11 cellular contexts compared by ENCODE assay signal in the genomic region with DNA sequence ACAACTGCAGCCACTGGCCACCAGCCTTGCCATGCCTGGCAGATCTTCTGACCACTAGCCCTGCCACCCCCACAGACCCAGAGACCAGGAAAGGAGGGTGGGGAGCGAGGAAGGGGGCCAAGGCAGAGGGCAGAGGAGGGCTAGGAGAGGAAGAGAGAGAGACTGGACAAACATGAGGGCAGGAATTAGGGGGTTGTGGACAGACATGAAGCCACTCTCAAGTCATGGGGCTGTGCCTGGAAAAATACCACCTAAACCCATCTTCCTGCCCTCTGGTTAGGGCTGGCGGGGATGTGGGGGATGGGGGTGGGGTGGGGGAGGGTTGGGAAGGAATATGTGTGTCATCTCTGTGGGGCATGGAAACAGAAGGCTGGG. TPM values are rescaled to one million over a fixed set of nuclear protein-coding genes. Genes with fewer than 3 reads are reported as not detected.
DNase-seq lines count a peak whose midpoint lies in the region; ATAC-seq and TF ChIP-seq lines count a peak whose summit lies in the region.
"Had no signal": no experiment of that assay in that cellular context is flagged by ENCODE, and none has a peak within 500 bp of the region (broad histone marks: within the 10 kb centered on the region; RNA-seq: fewer than 3 reads in every experiment).

No MANE protein-coding gene starts in this region.

- H3K27me3 ChIP-seq in liver (ENCODE audit: control insufficient read depth in 4 of 4, insufficient read depth in 4 of 4, low read length in 3 of 4) (no peaks in the 10 kb centered on the region), subcutaneous abdominal adipose tissue (ENCODE audit: control insufficient read depth in 5 of 5, insufficient read depth in 4 of 5, low read length in 5 of 5) (no peaks in the 10 kb centered on the region)

- no peaks in the 10 kb centered on the region for H3K9me3 Mint-ChIP-seq in T-helper 2 cell treated with Interferon-gamma antibody and Interleukin-4, amounts not matched to agents 5 μg/mL and 100 μg/mL, for 36 hours
- H3K9me3 Mint-ChIP-seq in type B pancreatic cell = no peaks in the 10 kb centered on the region
- H3K9me3 Mint-ChIP-seq in effector memory CD8-positive, alpha-beta T cell = no peaks in the 10 kb centered on the region
- H3K9me3 Mint-ChIP-seq: central memory CD8-positive, alpha-beta T cell; H9; immature natural killer cell had no signal

- peak overlapping the region; percentile 12 for H3K4me3 Mint-ChIP-seq in T-helper 2 cell treated with Interferon-gamma antibody and Interleukin-4, amounts not matched to agents 5 μg/mL and 100 μg/mL, for 36 hours
- no peak overlapping the region for H3K4me3 Mint-ChIP-seq in type B pancreatic cell
- H3K4me3 Mint-ChIP-seq in effector memory CD8-positive, alpha-beta T cell = peak overlapping the region in 1 of 2 donors; percentile 89

- peaks cover 36% of the 10 kb centered on the region for H3K4me1 Mint-ChIP-seq in T-helper 2 cell treated with Interferon-gamma antibody and Interleukin-4, amounts not matched to agents 5 μg/mL and 100 μg/mL, for 36 hours (ENCODE audit: low read depth)
- H3K4me1 Mint-ChIP-seq in type B pancreatic cell (ENCODE audit: unreplicated experiment) = peaks cover 43% of the 10 kb centered on the region
- H3K4me1 Mint-ChIP-seq in effector memory CD8-positive, alpha-beta T cell (ENCODE audit: low read depth in 2 of 2) = peaks cover 15 to 25% of the 10 kb centered on the region in 2 donors

- WGBS in liver = 45% methylated on average over 2 of the region's 2 CpGs

- H3K9me3 ChIP-seq in liver (ENCODE audit: control insufficient read depth in 4 of 4, low read length in 3 of 4) (no peaks in the 10 kb centered on the region), subcutaneous abdominal adipose tissue (ENCODE audit: control insufficient read depth in 5 of 5, low read length in 5 of 5) (no peaks in the 10 kb centered on the region)

- no peak overlapping the region for H3K27ac Mint-ChIP-seq in T-helper 2 cell treated with Interferon-gamma antibody and Interleukin-4, amounts not matched to agents 5 μg/mL and 100 μg/mL, for 36 hours
- no peak overlapping the region for H3K27ac Mint-ChIP-seq in type B pancreatic cell
- H3K27ac Mint-ChIP-seq in effector memory CD8-positive, alpha-beta T cell = peak overlapping the region in 1 of 2 donors; percentile 41

- TF ChIP-seq CTCF in VCaP (conservative IDR thresholded peaks at IDR 0.05) = no peak
- no peak for TF ChIP-seq CTCF in liver (IDR thresholded peaks at IDR 0.05; ENCODE audit: low read depth, low read length, missing input control)
- no peak for TF ChIP-seq CTCF in type B pancreatic cell (conservative IDR thresholded peaks at IDR 0.05)

- ATAC-seq in GM21367 (IDR thresholded peaks at IDR 0.05; ENCODE audit: unreplicated experiment) = no peak
- ATAC-seq in effector memory CD8-positive, alpha-beta T cell (replicated peaks) = no peak

- H3K36me3 ChIP-seq in liver (ENCODE audit: control insufficient read depth in 4 of 4, insufficient read depth in 3 of 4, low read depth in 1 of 4, low read length in 3 of 4) = no peaks in the 10 kb centered on the region
- H3K36me3 ChIP-seq in subcutaneous abdominal adipose tissue (ENCODE audit: control insufficient read depth in 5 of 5, insufficient read depth in 5 of 5, low read length in 5 of 5) = no peaks in the 10 kb centered on the region

- H3K27me3 Mint-ChIP-seq in T-helper 2 cell treated with Interferon-gamma antibody and Interleukin-4, amounts not matched to agents 5 μg/mL and 100 μg/mL, for 36 hours (ENCODE audit: low read depth) = peaks cover 6% of the 10 kb centered on the region
- H3K27me3 Mint-ChIP-seq in type B pancreatic cell = peaks cover 19% of the 10 kb centered on the region
- H3K27me3 Mint-ChIP-seq in effector memory CD8-positive, alpha-beta T cell = peaks cover 7 to 24% of the 10 kb centered on the region in 2 donors

- H3K9ac ChIP-seq in liver (ENCODE audit: low read depth in 1 of 2, low read length in 2 of 2) (peak overlapping the region; percentile 26 to 42), subcutaneous abdominal adipose tissue (ENCODE audit: low read length in 5 of 5) (peak overlapping the region in 4 of 5 donors; percentile 31 to 81 (median 66))

- no peaks in the 10 kb centered on the region for H3K36me3 Mint-ChIP-seq in T-helper 2 cell treated with Interferon-gamma antibody and Interleukin-4, amounts not matched to agents 5 μg/mL and 100 μg/mL, for 36 hours (ENCODE audit: low read depth)
- no peaks in the 10 kb centered on the region for H3K36me3 Mint-ChIP-seq in type B pancreatic cell
- no peaks in the 10 kb centered on the region for H3K36me3 Mint-ChIP-seq in effector memory CD8-positive, alpha-beta T cell (ENCODE audit: insufficient read depth)
- H3K36me3 Mint-ChIP-seq: immature natural killer cell had no signal

- H3K4me1 ChIP-seq in liver (ENCODE audit: control insufficient read depth in 4 of 4, insufficient read depth in 4 of 4, low read length in 3 of 4) = peaks cover 50 to 90% (median 72%) of the 10 kb centered on the region in 4 donors
- peaks cover 33 to 94% (median 86%) of the 10 kb centered on the region in 5 donors for H3K4me1 ChIP-seq in subcutaneous abdominal adipose tissue (ENCODE audit: control insufficient read depth in 5 of 5, insufficient read depth in 5 of 5, low read length in 5 of 5)

- H3K27ac ChIP-seq in VCaP (peak overlapping the region; percentile 78), liver (ENCODE audit: low read depth in 1 of 2, low read length in 2 of 2) (peak overlapping the region; percentile 89 to 95), subcutaneous abdominal adipose tissue (ENCODE audit: low read depth, low read length) (peak overlapping the region; percentile 99)

- no peak for TF ChIP-seq RAD21 in liver (IDR thresholded peaks at IDR 0.05)

- no peak for DNase-seq in T-helper 2 cell treated with Interferon-gamma antibody and Interleukin-4, amounts not matched to agents 5 μg/mL and 100 μg/mL, for 36 hours (ENCODE audit: low spot score)
- DNase-seq in T-helper 2 cell (no peak), type B pancreatic cell (ENCODE audit: extremely low spot score, unreplicated experiment) (no peak)
- no peak for DNase-seq in effector memory CD8-positive, alpha-beta T cell

- H3K4me3 ChIP-seq in liver (ENCODE audit: low read depth in 1 of 3, low read length in 3 of 3) (no peak overlapping the region), subcutaneous abdominal adipose tissue (ENCODE audit: low read depth in 1 of 5, low read length in 5 of 5) (peak overlapping the region; percentile 26 to 84 (median 64))

TF ChIP-seq in liver, 16 proteins besides CTCF, POLR2A, EP300 and RAD21:
- no peak for TF ChIP-seq GABPA (IDR thresholded peaks at IDR 0.05 in 1 of 2, conservative IDR thresholded peaks at IDR 0.05 in 1 of 2)

RNA-seq across cellular contexts. Expression of gene SLC29A1, which starts 1.4 kb away (rescaled TPM):
- total RNA-seq in liver (10 to 100 TPM; 15.8 to 67.2 TPM), type B pancreatic cell (ENCODE audit: low replicate concordance) (33.6 and 50.9 TPM in 2 replicates)
- polyA plus RNA-seq in liver = 10 to 100 TPM; 15.1 to 17.5 TPM

RNA-seq across cellular contexts. Expression of gene MYMX, which starts 5.2 kb away (rescaled TPM):
- not detected for total RNA-seq in liver
- polyA plus RNA-seq in liver = under 1 TPM in 1 of 2 donors, not detected in 1; 0.14 TPM
- 0.53 and 0.59 TPM in 2 replicates for total RNA-seq in type B pancreatic cell (ENCODE audit: low replicate concordance)
- polyA plus RNA-seq: immature natural killer cell had no signal

RNA-seq across cellular contexts. Expression of gene HSP90AB1, which starts 25.0 kb away (rescaled TPM):
- total RNA-seq in liver (100 to 1,000 TPM; 170 to 281 TPM), type B pancreatic cell (ENCODE audit: low replicate concordance) (880 and 1,082 TPM in 2 replicates)
- polyA plus RNA-seq in liver = 100 to 1,000 TPM; 129 to 235 TPM

RNA-seq across cellular contexts. Expression of gene SLC35B2, which starts 35.4 kb away (rescaled TPM):
- 10 to 100 TPM; 19.8 to 22.4 TPM for total RNA-seq in liver
- 10 to 100 TPM; 18.9 to 27.0 TPM for polyA plus RNA-seq in liver
- 39.6 and 46.1 TPM in 2 replicates for total RNA-seq in type B pancreatic cell (ENCODE audit: low replicate concordance)

RNA-seq across cellular contexts. Expression of gene NFKBIE, which starts 43.4 kb away (rescaled TPM):
- total RNA-seq in liver = 1 to 10 TPM; 4.9 TPM
- 1 to 10 TPM; 3.7 to 4.6 TPM for polyA plus RNA-seq in liver
- 9.2 and 10.7 TPM in 2 replicates for total RNA-seq in type B pancreatic cell (ENCODE audit: low replicate concordance)

Comparison
In these comparisons a context has a peak if more than half of its experiments do, and no peak if none do; other contexts are left out.
1. H3K4me3 ChIP-seq: peak in subcutaneous abdominal adipose tissue (5 of 5); none in liver (0 of 3).
2. Peak in every context shown above with its lines, with median percentiles within 50 percentile points of each other: H3K27ac ChIP-seq.